8 cellular contexts compared by ENCODE assay signal in genomic region chr2:112481528-112482228, GRCh38. TPM values are rescaled to one million over a fixed set of nuclear protein-coding genes. Genes with fewer than 3 reads are reported as not detected.
DNase-seq lines count a peak whose midpoint lies in the region; ATAC-seq and TF ChIP-seq lines count a peak whose summit lies in the region.

TTL (plus strand) TSS chr2:112482156; CDS start chr2:112482345, 189 bp downstream.

- H3K27ac Mint-ChIP-seq in activated naive CD8-positive, alpha-beta T cell treated with anti-CD3 and anti-CD28 coated beads for 36 hours = peak within 1 kb of the TSS; percentile 86

- H3K36me3 Mint-ChIP-seq in activated naive CD8-positive, alpha-beta T cell treated with anti-CD3 and anti-CD28 coated beads for 36 hours = peaks cover 17% of the 10 kb centered on the region

- WGBS in ovary, 3 donors = 0% methylated on average over 35 to 80 of the region's 80 CpGs

- H3K9me3 ChIP-seq in ovary (no peaks in the 10 kb centered on the region), thoracic aorta (no peaks in the 10 kb centered on the region)

- DNase-seq in EL (peak; percentile 65), SKM-1 treated with dmso at 0.1 percent for 144 hours (lab: John Stamatoyannopoulos, UW; ENCODE audit: unreplicated experiment) (peak; percentile 57), head of caudate nucleus (peak; percentile 24 to 91 (median 82)), ovary (peak; percentile 59 to 79 (median 68)), thoracic aorta (ENCODE audit: low spot score) (no peak)
- peak; percentile 88 for DNase-seq in activated naive CD8-positive, alpha-beta T cell treated with anti-CD3 and anti-CD28 coated beads for 36 hours

- H3K27me3 ChIP-seq in KMS-11 (ENCODE audit: insufficient read depth, low read depth) = no peaks in the 10 kb centered on the region
- H3K27me3 ChIP-seq in ovary = no peaks in the 10 kb centered on the region
- no peaks in the 10 kb centered on the region for H3K27me3 ChIP-seq in thoracic aorta (replicated peaks; ENCODE audit: insufficient read depth)

- peak within 1 kb of the TSS; percentile 89 for H2AFZ ChIP-seq in KMS-11 (ENCODE audit: low read depth)

- H3K4me3 Mint-ChIP-seq in activated naive CD8-positive, alpha-beta T cell treated with anti-CD3 and anti-CD28 coated beads for 36 hours = peak within 1 kb of the TSS; percentile 95

- H3K4me1 Mint-ChIP-seq in activated naive CD8-positive, alpha-beta T cell treated with anti-CD3 and anti-CD28 coated beads for 36 hours = peaks cover 30% of the 10 kb centered on the region

- TF ChIP-seq CTCF in KMS-11 (conservative IDR thresholded peaks at IDR 0.05; ENCODE audit: low read depth, low read length) (no peak), ovary (IDR thresholded peaks at IDR 0.05) (no peak), thoracic aorta (IDR thresholded peaks at IDR 0.05) (no peak)

- no peaks in the 10 kb centered on the region for H4K20me1 ChIP-seq in KMS-11 (ENCODE audit: insufficient read depth)

- TF ChIP-seq EP300 in ovary (IDR thresholded peaks at IDR 0.05) = no peak

- no peaks in the 10 kb centered on the region for H3K79me2 ChIP-seq in KMS-11 (ENCODE audit: insufficient read depth, low read depth)

- H3K4me3 ChIP-seq in KMS-11 (IDR thresholded peaks at IDR 0.05; ENCODE audit: insufficient read depth, low read depth, low read length) (no peak within 1 kb of the TSS), ovary (peak within 1 kb of the TSS; percentile 85), thoracic aorta (peak within 1 kb of the TSS; percentile 78)

- peak within 1 kb of the TSS; percentile 50 for H3K9ac ChIP-seq in KMS-11

- peak within 1 kb of the TSS; percentile 72 for H3K4me2 ChIP-seq in KMS-11

- ATAC-seq in GM21737 (IDR thresholded peaks at IDR 0.05; ENCODE audit: unreplicated experiment) (peak; percentile 57), thoracic aorta (ENCODE audit: insufficient number of reproducible peaks, low FRiP score, low read depth) (peak; percentile 57)

- peak within 1 kb of the TSS; percentile 62 for H3K27ac ChIP-seq in KMS-11
- peak within 1 kb of the TSS; percentile 71 to 84 for H3K27ac ChIP-seq in ovary
- H3K27ac ChIP-seq in thoracic aorta = peak within 1 kb of the TSS; percentile 78 to 81

- no peaks in the 10 kb centered on the region for H3K9me3 Mint-ChIP-seq in activated naive CD8-positive, alpha-beta T cell treated with anti-CD3 and anti-CD28 coated beads for 36 hours

- H3K36me3 ChIP-seq in KMS-11 (ENCODE audit: insufficient read depth) (no peaks in the 10 kb centered on the region), ovary (no peaks in the 10 kb centered on the region), thoracic aorta (no peaks in the 10 kb centered on the region)

- H3K4me1 ChIP-seq in KMS-11 (ENCODE audit: low read depth, poor library complexity, severe bottlenecking) = peaks cover 12% of the 10 kb centered on the region
- peaks cover 6% of the 10 kb centered on the region for H3K4me1 ChIP-seq in ovary (ENCODE audit: insufficient read depth)
- H3K4me1 ChIP-seq in thoracic aorta (ENCODE audit: control insufficient read depth in 1 of 2, low read depth in 2 of 2) = peaks cover 10 to 24% of the 10 kb centered on the region in 2 donors

- no peak for TF ChIP-seq POLR2A in ovary (IDR thresholded peaks at IDR 0.05)

- H3K27me3 Mint-ChIP-seq in activated naive CD8-positive, alpha-beta T cell treated with anti-CD3 and anti-CD28 coated beads for 36 hours = no peaks in the 10 kb centered on the region

- intact Hi-C loops in head of caudate nucleus (cut with DNase I) (loop anchor here (1.0 to 10.0 kb wide), 5 partner anchors 61 to 227 kb away; partner anchors contain the start of genes CHCHD5, POLR1B, SLC20A1 and ZC3H6), ovary (cut with DNase I) (loop anchor here (5.0 to 10.0 kb wide), 4 partner anchors 61 to 166 kb away; partner anchors contain the start of genes CHCHD5 (in 3 of the 4), POLR1B (in 2 of the 4) and SLC20A1 (in 1 of the 4))

RNA-seq across cellular contexts. Expression of gene TTL, which starts in this region (rescaled TPM):
- total RNA-seq in activated naive CD8-positive, alpha-beta T cell treated with anti-CD3 and anti-CD28 coated beads for 36 hours = 10 to 100 TPM; 32.8 to 33.9 TPM
- total RNA-seq in ovary (10 to 100 TPM in 6 of 7 donors, 1 to 10 TPM in 1; 3.7 to 23.6 (median 18.3) TPM), thoracic aorta (10 to 100 TPM; 30.9 to 35.9 TPM)
- 10 to 100 TPM in 1 of 2 donors, 1 to 10 TPM in 1; 5.8 to 22.4 TPM for polyA plus RNA-seq in ovary
